ENCODE assay signal across 10 cellular contexts in the genomic region with DNA sequence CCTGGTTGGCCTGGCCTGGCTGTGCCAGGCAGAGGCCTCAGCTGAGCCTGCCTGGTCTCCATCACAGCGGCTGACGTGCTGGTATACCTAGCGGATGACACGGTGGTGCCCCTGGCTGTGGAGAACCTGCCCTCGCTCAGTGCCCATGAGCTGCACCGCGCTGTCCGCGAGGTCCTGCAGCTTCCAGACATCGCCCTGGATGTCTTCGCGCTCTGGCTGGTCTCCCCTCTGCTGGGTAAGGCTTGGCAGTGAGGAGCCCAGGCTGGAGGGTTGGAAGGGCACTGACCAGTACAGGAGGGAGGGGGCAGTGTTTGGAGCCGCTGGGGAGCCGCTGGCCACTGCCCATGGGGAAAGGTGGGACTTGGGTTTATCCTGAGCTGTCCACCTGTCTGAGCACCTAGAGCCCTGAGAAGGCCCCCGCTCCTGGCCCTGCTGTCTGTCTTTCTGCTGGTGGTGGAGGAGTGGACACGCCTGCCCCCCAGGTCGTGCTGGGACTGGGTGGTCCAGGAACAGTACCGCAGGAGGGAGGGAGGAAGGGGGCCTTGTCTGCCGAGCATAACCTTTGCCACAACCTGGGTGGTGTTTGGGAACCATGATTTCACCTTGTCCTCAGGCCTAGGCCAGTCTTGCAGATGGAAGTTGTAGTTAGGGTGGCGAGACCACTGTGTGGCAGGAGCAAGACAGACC. TPM values are rescaled to one million over a fixed set of nuclear protein-coding genes. Genes with fewer than 3 reads are reported as not detected.
DNase-seq lines count a peak whose midpoint lies in the region; ATAC-seq, FAIRE-seq and TF ChIP-seq lines count a peak whose summit lies in the region.
"Had no signal": no experiment of that assay in that cellular context is flagged by ENCODE, and none has a peak within 500 bp of the region (broad histone marks: within the 10 kb centered on the region; RNA-seq: fewer than 3 reads in every experiment).

No MANE protein-coding gene starts in this region.

- dilution Hi-C loops in endothelial cell of umbilical vein (cut with MboI; ENCODE audit: extremely low pct_ligation_motif_present, low sequenced_read_pairs) = no loop called here

- TF ChIP-seq POLR2A in endothelial cell of umbilical vein (IDR thresholded peaks at IDR 0.05; ENCODE audit: low read depth, low read length) = no peak

- H3K9ac ChIP-seq in DND-41 (ENCODE audit: low read depth, low read length) (peak overlapping the region; percentile 84; the same call in 1 of the 2 replicates), endothelial cell of umbilical vein (replicated peaks; ENCODE audit: extremely low read depth, insufficient read depth, low read length) (no peak overlapping the region)

- ATAC-seq in DND-41 (ENCODE audit: insufficient read depth, low read depth) (no peak), Panc1 (0 out of 2 replicates have a peak, but pooled peaks have one; percentile 2), sciatic nerve (no peak), HG03175 (IDR thresholded peaks at IDR 0.05; ENCODE audit: unreplicated experiment) (no peak), GM21367 (IDR thresholded peaks at IDR 0.05; ENCODE audit: unreplicated experiment) (no peak)

- H3K27ac ChIP-seq in DND-41 (ENCODE audit: low read length) = peak overlapping the region; percentile 44
- peak overlapping the region; percentile 78 for H3K27ac ChIP-seq in Panc1 (ENCODE audit: low read length)
- peak overlapping the region; percentile 48 for H3K27ac ChIP-seq in endothelial cell of umbilical vein (ENCODE audit: insufficient read depth, low read depth, low read length)
- no peak overlapping the region for H3K27ac ChIP-seq in PC-9

- H2AFZ ChIP-seq in DND-41 (ENCODE audit: low read depth, low read length) (no peak overlapping the region), endothelial cell of umbilical vein (ENCODE audit: low read depth, low read length) (no peak overlapping the region), PC-9 (no peak overlapping the region)

- H3K36me3 ChIP-seq in DND-41 (ENCODE audit: insufficient read depth, low read length) = peaks cover 55% of the 10 kb centered on the region
- no peaks in the 10 kb centered on the region; the same call in 1 of the 2 replicates for H3K36me3 ChIP-seq in Panc1 (ENCODE audit: control insufficient read depth, insufficient read depth, low read length)
- H3K36me3 ChIP-seq in endothelial cell of umbilical vein (ENCODE audit: control insufficient read depth in 2 of 2, extremely low read depth in 1 of 2, insufficient read depth in 2 of 2, low read length in 2 of 2) = peaks cover 6 to 18% of the 10 kb centered on the region in 2 experiments
- no peaks in the 10 kb centered on the region for H3K36me3 ChIP-seq in PC-9 (ENCODE audit: low read depth)

- BruUV-seq in Panc1 (replicated peaks; lab: Mats Ljungman, UMichigan) = no TSS peak
- no TSS peak for BruUV-seq in endothelial cell of umbilical vein (replicated peaks; lab: Mats Ljungman, UMichigan)
- no TSS peak for BruUV-seq in PC-9 (replicated peaks; lab: Mats Ljungman, UMichigan)

- CTCF ChIA-PET in Panc1 (lab: Charles Lee) = no interaction called here
- CTCF ChIA-PET in endothelial cell of umbilical vein (lab: Charles Lee) = interaction anchor here (2.9 kb wide), 1 partner anchor 27 kb away, joined by 9 read pairs; no protein-coding TSS in a partner anchor
- CTCF ChIA-PET in PC-9 (lab: Charles Lee) = no interaction called here

- POLR2A ChIA-PET in Panc1 (lab: Charles Lee) (interaction anchor here (0.5 to 0.6 kb wide), 2 partner anchors 31 to 1356 kb away, joined by 7 to 8 read pairs; no protein-coding TSS in a partner anchor), endothelial cell of umbilical vein (lab: Charles Lee) (no interaction called here), PC-9 (lab: Charles Lee; ENCODE audit: unreplicated experiment) (no interaction called here)

- H3K4me1 ChIP-seq in DND-41 (ENCODE audit: insufficient read depth, low read length) (peaks cover 52% of the 10 kb centered on the region), Panc1 (ENCODE audit: control insufficient read depth, insufficient read depth, low read length) (peaks cover 56% of the 10 kb centered on the region), endothelial cell of umbilical vein (ENCODE audit: control insufficient read depth, extremely low read depth, insufficient read depth, low read length) (peaks cover 54% of the 10 kb centered on the region), PC-9 (replicated peaks; ENCODE audit: insufficient read depth) (peaks cover 30% of the 10 kb centered on the region)

- H3K4me2 ChIP-seq in DND-41 (ENCODE audit: insufficient read depth, low read length) = peak overlapping the region; percentile 91; the same call in 1 of the 2 replicates
- peak overlapping the region; percentile 12 for H3K4me2 ChIP-seq in endothelial cell of umbilical vein (ENCODE audit: insufficient read depth, low read length)
- H3K4me2 ChIP-seq in PC-9 = no peak overlapping the region

- intact Hi-C loops in Panc1 (cut with micrococcal nuclease; ENCODE audit: unreplicated experiment) (no loop called here), endothelial cell of umbilical vein (cut with micrococcal nuclease) (no loop called here), sciatic nerve (cut with DNase I) (no loop called here), PC-9 (cut with micrococcal nuclease; ENCODE audit: unreplicated experiment) (no loop called here)

- no peaks in the 10 kb centered on the region for H3K9me3 ChIP-seq in DND-41 (ENCODE audit: insufficient read depth, low read length, severe bottlenecking)
- no peaks in the 10 kb centered on the region for H3K9me3 ChIP-seq in Panc1 (ENCODE audit: control insufficient read depth, insufficient read depth, low read depth, low read length)
- no peaks in the 10 kb centered on the region for H3K9me3 ChIP-seq in endothelial cell of umbilical vein (replicated peaks; ENCODE audit: control insufficient read depth, insufficient read depth, low read length)
- no peaks in the 10 kb centered on the region for H3K9me3 ChIP-seq in PC-9 (ENCODE audit: insufficient read depth, low read depth)

- DNase-seq in DND-41 (no peak), Panc1 (ENCODE audit: low read depth, low spot score) (no peak), endothelial cell of umbilical vein (ENCODE audit: low read depth, low spot score) (no peak), sciatic nerve (ENCODE audit: low spot score) (peak; percentile 59), PC-9 (no peak), germinal center (ENCODE audit: low spot score) (no peak)
- DNase-seq: GDM1, NCI-H1694 treated with DMSO at 0.1 percent for 48 hours had no signal

- TF ChIP-seq CTCF in DND-41 (IDR thresholded peaks at IDR 0.05; ENCODE audit: borderline replicate concordance, extremely low read depth, low read length, poor library complexity, severe bottlenecking) (no peak), Panc1 (IDR thresholded peaks at IDR 0.05) (no peak), endothelial cell of umbilical vein (IDR thresholded peaks at IDR 0.05; ENCODE audit: extremely low read depth in 1 of 2, insufficient read depth in 1 of 2, low read depth in 1 of 2, low read length in 2 of 2) (no peak), PC-9 (conservative IDR thresholded peaks at IDR 0.05) (no peak)

- peaks cover 10% of the 10 kb centered on the region for H3F3A ChIP-seq in PC-9 (ENCODE audit: insufficient read depth, low read depth)

- H3K79me2 ChIP-seq in DND-41 (ENCODE audit: insufficient read depth, low read length) = peaks cover 75% of the 10 kb centered on the region
- H3K79me2 ChIP-seq in endothelial cell of umbilical vein (ENCODE audit: control insufficient read depth, insufficient read depth, low read length) = peaks cover 67% of the 10 kb centered on the region
- H3K79me2 ChIP-seq in PC-9 (ENCODE audit: low read depth) = peaks cover 12% of the 10 kb centered on the region; the same call in 1 of the 2 replicates

- no peaks in the 10 kb centered on the region for H3K9me2 ChIP-seq in PC-9 (ENCODE audit: insufficient read depth)

- H3K9me1 ChIP-seq in endothelial cell of umbilical vein (replicated peaks; ENCODE audit: control insufficient read depth, extremely low read depth, insufficient read depth, low read length) = no peaks in the 10 kb centered on the region

- FAIRE-seq in endothelial cell of umbilical vein (lab: Jason Lieb, UNC) = no peak

- H3K27me3 ChIP-seq in DND-41 (ENCODE audit: insufficient read depth, low read length, poor library complexity) = no peaks in the 10 kb centered on the region
- H3K27me3 ChIP-seq in Panc1 (ENCODE audit: control insufficient read depth, insufficient read depth, low read length) = no peaks in the 10 kb centered on the region
- H3K27me3 ChIP-seq in endothelial cell of umbilical vein (ENCODE audit: control insufficient read depth in 2 of 2, insufficient read depth in 2 of 2, low read length in 2 of 2) = no peaks in the 10 kb centered on the region
- H3K27me3 ChIP-seq in PC-9 (ENCODE audit: insufficient read depth, low read depth) = no peaks in the 10 kb centered on the region

- H4K20me1 ChIP-seq in DND-41 (ENCODE audit: insufficient read depth, low read length) = peaks cover 26% of the 10 kb centered on the region
- no peaks in the 10 kb centered on the region for H4K20me1 ChIP-seq in endothelial cell of umbilical vein (replicated peaks; ENCODE audit: control insufficient read depth, extremely low read depth, insufficient read depth, low read length)
- H4K20me1 ChIP-seq in PC-9 (ENCODE audit: insufficient read depth) = no peaks in the 10 kb centered on the region

- H3K4me3 ChIP-seq in DND-41 (ENCODE audit: low read depth in 1 of 2, low read length in 2 of 2) (peak overlapping the region in 1 of 2 experiments; percentile 8; a peak in 1 of 4 replicates), Panc1 (ENCODE audit: low read depth in 2 of 2, low read length in 2 of 2) (peak overlapping the region in 1 of 2 experiments; percentile 10; a peak in 1 of 4 replicates), endothelial cell of umbilical vein (replicated peaks in 1 of 3; ENCODE audit: insufficient read depth in 1 of 3, low read depth in 1 of 3, low read length in 3 of 3) (no peak overlapping the region), PC-9 (no peak overlapping the region)

- in situ Hi-C loops in Panc1 (cut with HindIII; ENCODE audit: low pct_unique_long_range_greater_than_20kb, low sequenced_read_pairs) = no loop called here

RNA-seq across cellular contexts. Expression of a gene that starts 3.0 kb away (rescaled TPM):
- total RNA-seq in Panc1 (2021; ENCODE audit: unreplicated experiment) (85.8 TPM), endothelial cell of umbilical vein (53.9 and 57.7 TPM in 2 replicates), sciatic nerve (65.9 TPM), PC-9 (2021) (32.4 and 48.9 TPM in 2 replicates)
- 76.7 TPM for polyA plus RNA-seq in Panc1 (2012; ENCODE audit: insufficient read length)
- 36.4 and 45.3 TPM in 2 replicates for polyA plus RNA-seq in endothelial cell of umbilical vein
- 24.9 and 33.1 TPM in 2 replicates for polyA plus RNA-seq in endothelial cell of umbilical vein (2011; cell fraction: cytosol; rRNA removed)
- 38.1 and 42.6 TPM in 2 replicates for polyA plus RNA-seq in endothelial cell of umbilical vein (2011; cell fraction: nucleus; rRNA removed)
- polyA plus RNA-seq in endothelial cell of umbilical vein (2012) = 24.3 and 29.2 TPM in 2 replicates
- 34.9 and 44.0 TPM in 2 replicates for polyA minus RNA-seq in endothelial cell of umbilical vein
- polyA minus RNA-seq in endothelial cell of umbilical vein (2011; cell fraction: cytosol; rRNA and poly(A)+ RNA removed) = 16.4 TPM
- 22.2 and 24.7 TPM in 2 replicates for polyA minus RNA-seq in endothelial cell of umbilical vein (2011; cell fraction: nucleus; rRNA and poly(A)+ RNA removed)

RNA-seq across cellular contexts. Expression of a gene that starts 7.0 kb away (rescaled TPM):
- 9.8 TPM for total RNA-seq in Panc1 (2021; ENCODE audit: unreplicated experiment)
- polyA plus RNA-seq in Panc1 (2012; ENCODE audit: insufficient read length) = 5.9 TPM
- 3.1 and 4.8 TPM in 2 replicates for total RNA-seq in endothelial cell of umbilical vein
- polyA plus RNA-seq in endothelial cell of umbilical vein = 1.2 TPM in 2 replicates
- polyA plus RNA-seq in endothelial cell of umbilical vein (2011; cell fraction: cytosol; rRNA removed) = 0.52 and 0.66 TPM in 2 replicates
- 2.1 and 2.5 TPM in 2 replicates for polyA plus RNA-seq in endothelial cell of umbilical vein (2011; cell fraction: nucleus; rRNA removed)
- polyA plus RNA-seq in endothelial cell of umbilical vein (2012) = 1.5 and 1.6 TPM in 2 replicates
- polyA minus RNA-seq in endothelial cell of umbilical vein = 0.55 and 1.9 TPM in 2 replicates
- 6.2 TPM for polyA minus RNA-seq in endothelial cell of umbilical vein (2011; cell fraction: cytosol; rRNA and poly(A)+ RNA removed)
- 1.7 and 2.0 TPM in 2 replicates for polyA minus RNA-seq in endothelial cell of umbilical vein (2011; cell fraction: nucleus; rRNA and poly(A)+ RNA removed)
- total RNA-seq in sciatic nerve = 12.0 TPM
- 9.5 and 9.8 TPM in 2 replicates for total RNA-seq in PC-9 (2021)

RNA-seq across cellular contexts. Expression of a gene that starts 33.2 kb away (rescaled TPM):
- total RNA-seq in Panc1 (2021; ENCODE audit: unreplicated experiment) = 731 TPM
- 190 TPM for polyA plus RNA-seq in Panc1 (2012; ENCODE audit: insufficient read length)
- total RNA-seq in endothelial cell of umbilical vein = 957 and 1,053 TPM in 2 replicates
- polyA plus RNA-seq in endothelial cell of umbilical vein = 34.4 and 43.3 TPM in 2 replicates
- 15.1 and 49.9 TPM in 2 replicates for polyA plus RNA-seq in endothelial cell of umbilical vein (2011; cell fraction: cytosol; rRNA removed)
- polyA plus RNA-seq in endothelial cell of umbilical vein (2011; cell fraction: nucleus; rRNA removed) = 443 and 462 TPM in 2 replicates
- polyA plus RNA-seq in endothelial cell of umbilical vein (2012) = 254 and 310 TPM in 2 replicates
- 900 and 1,086 TPM in 2 replicates for polyA minus RNA-seq in endothelial cell of umbilical vein
- 31.7 TPM for polyA minus RNA-seq in endothelial cell of umbilical vein (2011; cell fraction: cytosol; rRNA and poly(A)+ RNA removed)
- 1,191 and 1,444 TPM in 2 replicates for polyA minus RNA-seq in endothelial cell of umbilical vein (2011; cell fraction: nucleus; rRNA and poly(A)+ RNA removed)
- total RNA-seq in sciatic nerve = 1,255 TPM
- total RNA-seq in PC-9 (2021) = 825 and 938 TPM in 2 replicates

RNA-seq across cellular contexts. Expression of a gene that starts 34.9 kb away (rescaled TPM):
- 2.4 TPM for total RNA-seq in Panc1 (2021; ENCODE audit: unreplicated experiment)
- polyA plus RNA-seq in Panc1 (2012; ENCODE audit: insufficient read length) = 1.6 TPM
- 0.27 TPM in 1 of 2 replicates, not detected in the other for total RNA-seq in endothelial cell of umbilical vein
- 0.18 TPM in 2 replicates for polyA plus RNA-seq in endothelial cell of umbilical vein
- polyA plus RNA-seq in endothelial cell of umbilical vein (2011; cell fraction: cytosol; rRNA removed) = 0.13 TPM in 2 replicates
- polyA plus RNA-seq in endothelial cell of umbilical vein (2011; cell fraction: nucleus; rRNA removed) = 0.41 and 0.43 TPM in 2 replicates
- 0.16 and 0.19 TPM in 2 replicates for polyA plus RNA-seq in endothelial cell of umbilical vein (2012)
- 0.15 TPM in 1 of 2 replicates, not detected in the other for polyA minus RNA-seq in endothelial cell of umbilical vein
- 0.92 TPM for polyA minus RNA-seq in endothelial cell of umbilical vein (2011; cell fraction: cytosol; rRNA and poly(A)+ RNA removed)
- not detected in 2 replicates for polyA minus RNA-seq in endothelial cell of umbilical vein (2011; cell fraction: nucleus; rRNA and poly(A)+ RNA removed)
- not detected for total RNA-seq in sciatic nerve
- 1.7 and 1.8 TPM in 2 replicates for total RNA-seq in PC-9 (2021)

RNA-seq across cellular contexts. Expression of a gene that starts 55.8 kb away (rescaled TPM):
- 97.0 TPM for total RNA-seq in Panc1 (2021; ENCODE audit: unreplicated experiment)
- polyA plus RNA-seq in Panc1 (2012; ENCODE audit: insufficient read length) = 58.8 TPM
- total RNA-seq in endothelial cell of umbilical vein = 48.9 and 58.7 TPM in 2 replicates
- 62.2 and 73.3 TPM in 2 replicates for polyA plus RNA-seq in endothelial cell of umbilical vein
- 45.6 and 53.3 TPM in 2 replicates for polyA plus RNA-seq in endothelial cell of umbilical vein (2011; cell fraction: cytosol; rRNA removed)
- 72.4 and 84.8 TPM in 2 replicates for polyA plus RNA-seq in endothelial cell of umbilical vein (2011; cell fraction: nucleus; rRNA removed)
- 44.0 and 45.5 TPM in 2 replicates for polyA plus RNA-seq in endothelial cell of umbilical vein (2012)
- 45.6 and 51.2 TPM in 2 replicates for polyA minus RNA-seq in endothelial cell of umbilical vein
- polyA minus RNA-seq in endothelial cell of umbilical vein (2011; cell fraction: cytosol; rRNA and poly(A)+ RNA removed) = 22.1 TPM
- 35.2 and 36.0 TPM in 2 replicates for polyA minus RNA-seq in endothelial cell of umbilical vein (2011; cell fraction: nucleus; rRNA and poly(A)+ RNA removed)
- total RNA-seq in sciatic nerve = 62.5 TPM
- 75.6 and 80.6 TPM in 2 replicates for total RNA-seq in PC-9 (2021)
